8 cellular contexts compared by ENCODE assay signal in the genomic region with DNA sequence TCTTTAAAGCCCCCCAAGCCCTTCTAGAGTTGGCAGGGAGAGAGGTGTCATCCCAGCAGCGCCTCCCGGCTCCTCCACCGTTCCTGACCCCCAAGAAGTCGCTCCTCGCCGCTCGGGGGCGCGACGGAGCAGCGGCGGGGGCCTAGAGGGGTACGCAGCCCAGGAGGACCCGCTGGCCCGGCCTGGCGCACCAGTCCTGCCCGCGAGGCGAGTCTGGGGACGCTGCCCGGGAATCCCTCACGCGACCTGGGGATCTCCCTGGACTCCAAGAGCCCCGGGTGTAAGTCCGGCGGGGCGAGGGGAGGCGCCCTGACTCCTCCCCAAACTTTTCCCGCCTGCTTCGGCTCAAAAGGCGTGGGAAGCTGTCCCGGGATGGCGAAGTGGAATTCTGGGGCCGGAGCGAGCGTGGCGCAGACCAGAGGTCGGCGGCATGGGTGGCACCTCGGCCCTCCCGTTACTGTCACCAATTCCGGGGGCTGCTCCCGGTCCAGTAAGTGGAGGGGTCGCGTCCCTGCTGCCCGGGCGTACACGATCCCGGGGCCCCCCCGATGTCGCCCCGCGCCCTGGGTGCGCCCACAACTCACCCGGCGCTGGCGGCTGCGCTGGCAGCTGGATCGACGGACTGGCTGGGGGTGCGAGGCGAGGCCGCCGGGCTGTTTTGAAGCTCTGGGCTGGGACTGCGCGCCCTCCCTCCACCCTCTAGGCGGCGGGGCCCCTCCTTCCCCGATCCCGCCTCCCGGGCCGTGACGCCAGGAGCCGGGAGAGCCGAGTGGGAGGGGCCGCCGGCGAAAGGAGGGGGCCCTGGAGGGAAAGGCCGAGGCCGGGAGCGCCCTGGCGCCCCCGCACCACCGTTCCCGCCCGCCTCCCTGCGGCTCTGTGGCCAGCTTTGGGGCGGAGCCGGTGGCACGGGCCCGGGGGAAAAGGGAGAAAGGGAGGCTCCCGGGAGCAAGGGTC. TPM values are rescaled to one million over a fixed set of nuclear protein-coding genes. Genes with fewer than 3 reads are reported as not detected.
A peak's percentile ranks its signal among the peaks of the same experiment; 100 is the strongest.
DNase-seq lines count a peak whose midpoint lies in the region; ATAC-seq and TF ChIP-seq lines count a peak whose summit lies in the region.

A gene with protein sequence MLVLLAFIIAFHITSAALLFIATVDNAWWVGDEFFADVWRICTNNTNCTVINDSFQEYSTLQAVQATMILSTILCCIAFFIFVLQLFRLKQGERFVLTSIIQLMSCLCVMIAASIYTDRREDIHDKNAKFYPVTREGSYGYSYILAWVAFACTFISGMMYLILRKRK (minus strand): TSS at position 634 of the 954 bp plus-strand sequence. CDS start 32,981 bp downstream, outside the sequence.

- intact Hi-C loops in IMR-90 (cut with micrococcal nuclease) = no loop called here

- peak within 1 kb of the TSS; percentile 52 for H3K4ac ChIP-seq in IMR-90 (ENCODE audit: low read depth, low read length)

- in situ Hi-C loops in IMR-90 (cut with MboI; ENCODE audit: low sequenced_read_pairs) = no loop called here

- H4K5ac ChIP-seq in IMR-90 (ENCODE audit: low read depth, low read length) = peak within 1 kb of the TSS; percentile 32

- H3K27me3 ChIP-seq in IMR-90 (ENCODE audit: control insufficient read depth, insufficient read depth, low read length) (no peaks in the 10 kb centered on the region), WERI-Rb-1 (ENCODE audit: insufficient read depth, low read depth, severe bottlenecking) (no peaks in the 10 kb centered on the region)

- BruUV-seq in IMR-90 (replicated peaks; lab: Mats Ljungman, UMichigan) = no TSS peak

- peak; percentile 89 for DNase-seq in D341Med (ENCODE audit: low spot score)
- DNase-seq in IMR-90 = peak; percentile 65
- peak; percentile 86 for DNase-seq in WERI-Rb-1
- peak; percentile 40 for DNase-seq in globus pallidus (ENCODE audit: low spot score)
- peak; percentile 38 for DNase-seq in omental fat pad (ENCODE audit: low spot score)
- DNase-seq in NCI-H146 (lab: John Stamatoyannopoulos, UW) = no peak
- no peak for DNase-seq in activated CD4-positive, CD25-positive, alpha-beta regulatory T cell treated with anti-CD3 and anti-CD28 coated beads, Interleukin-2, amount 50 U/mL, for 72 hours

- peaks cover 30% of the 10 kb centered on the region for H3K4me1 ChIP-seq in IMR-90 (ENCODE audit: control insufficient read depth, insufficient read depth, low read length)

- TF ChIP-seq RAD21 in IMR-90 (IDR thresholded peaks at IDR 0.05; ENCODE audit: low read length) = peak; percentile 29; the same call in 1 of the 2 replicates

- H3K36me3 ChIP-seq in IMR-90 (ENCODE audit: control insufficient read depth, insufficient read depth, low read length) (no peaks in the 10 kb centered on the region), WERI-Rb-1 (no peaks in the 10 kb centered on the region; the same call in 1 of the 2 replicates)

- 0% methylated on average over 1 of the region's 92 CpGs; no CpG with 5 or more reads in 1 of the 2 experiments for WGBS in IMR-90 (ENCODE audit: extremely low coverage in 2 of 2, insufficient read length in 1 of 2), 2 experiments

- peak within 1 kb of the TSS; percentile 70 for H3K4me3 ChIP-seq in IMR-90 (ENCODE audit: insufficient read depth, low read depth, low read length)
- H3K4me3 ChIP-seq in WERI-Rb-1 (ENCODE audit: low read depth, low read length) = peak within 1 kb of the TSS; percentile 67

- H3K27ac ChIP-seq in IMR-90 (ENCODE audit: insufficient read depth, low read length) (peak within 1 kb of the TSS; percentile 49), WERI-Rb-1 (peak within 1 kb of the TSS; percentile 83)

- H2AFZ ChIP-seq in IMR-90 (replicated peaks; ENCODE audit: low read length, poor library complexity) = peak within 1 kb of the TSS; percentile 97

- TF ChIP-seq CTCF in IMR-90 (conservative IDR thresholded peaks at IDR 0.05; ENCODE audit: low read depth, low read length) (peak; percentile 57), WERI-Rb-1 (IDR thresholded peaks at IDR 0.05; ENCODE audit: low read depth, low read length) (peak; percentile 80), omental fat pad (IDR thresholded peaks at IDR 0.05) (peak in 2 of 3 donors; percentile 4 to 22)

- peak within 1 kb of the TSS; percentile 86 for H2AK9ac ChIP-seq in IMR-90 (replicated peaks; ENCODE audit: low read depth, low read length, poor library complexity)

- TF ChIP-seq POLR2A in IMR-90 (IDR thresholded peaks at IDR 0.05; ENCODE audit: low read depth, low read length) = peak; percentile 69

- H3K18ac ChIP-seq in IMR-90 (ENCODE audit: low read depth, low read length) = peak within 1 kb of the TSS; percentile 33

- peak within 1 kb of the TSS; percentile 27 for H3K56ac ChIP-seq in IMR-90 (ENCODE audit: extremely low read depth, insufficient read depth, low read length)

- ATAC-seq in IMR-90 (ENCODE audit: low read depth) (peak; percentile 94), omental fat pad (ENCODE audit: low FRiP score) (peak; percentile 90), HG03196 (IDR thresholded peaks at IDR 0.05; ENCODE audit: unreplicated experiment) (no peak)

- H2BK20ac ChIP-seq in IMR-90 (ENCODE audit: low read depth, low read length) = peak within 1 kb of the TSS; percentile 61

- H2BK5ac ChIP-seq in IMR-90 (ENCODE audit: low read depth, low read length, poor library complexity, severe bottlenecking) = peak within 1 kb of the TSS; percentile 30

- H4K91ac ChIP-seq in IMR-90 (ENCODE audit: insufficient read depth, low read depth, low read length) = peak within 1 kb of the TSS; percentile 26

- H3K79me1 ChIP-seq in IMR-90 (ENCODE audit: low read depth in 1 of 2, low read length in 2 of 2) = peaks cover 12 to 43% of the 10 kb centered on the region in 2 experiments

- H3K9ac ChIP-seq in IMR-90 (ENCODE audit: low read depth, low read length) = peak within 1 kb of the TSS; percentile 65

- H3K9me1 ChIP-seq in IMR-90 (ENCODE audit: insufficient read depth, low read length) = peaks cover 20% of the 10 kb centered on the region; the same call in 1 of the 2 replicates

- H3K9me3 ChIP-seq in IMR-90 (ENCODE audit: control insufficient read depth, insufficient read depth, low read length) = no peaks in the 10 kb centered on the region
- peaks cover 3% of the 10 kb centered on the region for H3K9me3 ChIP-seq in WERI-Rb-1 (ENCODE audit: severe bottlenecking)

- peak within 1 kb of the TSS; percentile 66 to 86; a peak in 3 of 4 replicates for H4K8ac ChIP-seq in IMR-90 (ENCODE audit: low read depth in 2 of 2, low read length in 2 of 2)

- peak within 1 kb of the TSS; percentile 36 for H3K23ac ChIP-seq in IMR-90 (ENCODE audit: low read depth, low read length)

- POLR2A ChIA-PET in IMR-90 (lab: Charles Lee; ENCODE audit: unreplicated experiment) = interaction anchor here (0.8 kb wide), 1 partner anchor 29 kb away, joined by 3 read pairs; no protein-coding TSS in a partner anchor

- H4K20me1 ChIP-seq in IMR-90 (ENCODE audit: insufficient read depth, low read length) = peaks cover 4% of the 10 kb centered on the region; the same call in 1 of the 2 replicates

- dilution Hi-C loops in IMR-90 (cut with HindIII; ENCODE audit: low sequenced_read_pairs, unreplicated experiment) = no loop called here

- no peak within 1 kb of the TSS for H2BK15ac ChIP-seq in IMR-90 (ENCODE audit: low read depth, low read length)

- peak within 1 kb of the TSS; percentile 79 for H2AK5ac ChIP-seq in IMR-90 (ENCODE audit: low read depth, low read length)

- CTCF ChIA-PET in IMR-90 (lab: Yijun Ruan, JAX) = interaction anchor here (0.6 to 0.9 kb wide), 2 partner anchors 31 to 160 kb away, joined by 3 read pairs; no protein-coding TSS in a partner anchor

- peak within 1 kb of the TSS; percentile 83 for H3K14ac ChIP-seq in IMR-90 (replicated peaks; ENCODE audit: low read depth, low read length)

- peak within 1 kb of the TSS; percentile 46; the same call in 1 of the 2 replicates for H2BK120ac ChIP-seq in IMR-90 (ENCODE audit: low read depth, low read length)

- peak within 1 kb of the TSS; percentile 88 for H3K4me2 ChIP-seq in IMR-90 (ENCODE audit: low read depth, low read length)

TF ChIP-seq in IMR-90, 13 proteins besides CTCF, POLR2A, EP300 and RAD21:
- no peak for TF ChIP-seq CEBPB (IDR thresholded peaks at IDR 0.05; ENCODE audit: low read depth, low read length)
- TF ChIP-seq MAZ (IDR thresholded peaks at IDR 0.05; ENCODE audit: borderline replicate concordance, low read depth, low read length) = peak; percentile 95
- no peak for TF ChIP-seq SMC3 (IDR thresholded peaks at IDR 0.05; ENCODE audit: low read depth, low read length)
- TF ChIP-seq BHLHE40 (IDR thresholded peaks at IDR 0.05; ENCODE audit: low read depth, low read length) = peak; percentile 14; the same call in 1 of the 2 replicates
- no peak for TF ChIP-seq CHD1 (IDR thresholded peaks at IDR 0.05; ENCODE audit: low read depth, low read length)
- 0 out of 2 replicates have a peak, but pooled peaks have one; percentile 19 for TF ChIP-seq MXI1 (IDR thresholded peaks at IDR 0.05; ENCODE audit: borderline replicate concordance, low read depth, low read length)

RNA-seq across cellular contexts. Expression of the gene that starts here (rescaled TPM):
- total RNA-seq in IMR-90 (2012; rRNA removed) (17.8 and 18.3 TPM in 2 replicates), omental fat pad (10 to 100 TPM; 36.7 to 80.4 (median 50.1) TPM)
- polyA plus RNA-seq in IMR-90 (2012; rRNA removed) = 13.8 and 16.3 TPM in 2 replicates
- 7.1 and 7.3 TPM in 2 replicates for polyA plus RNA-seq in IMR-90 (2012; cell fraction: cytosol; rRNA removed)
- polyA plus RNA-seq in IMR-90 (2012; cell fraction: nucleus; rRNA removed; ENCODE audit: low replicate concordance) = 4.1 and 6.2 TPM in 2 replicates

Comparison
In these comparisons a context has a peak if more than half of its experiments do, and no peak if none do; other contexts are left out.
1. DNase-seq: peak in D341Med (single experiment), IMR-90 (single experiment), WERI-Rb-1 (single experiment), globus pallidus (single experiment) and omental fat pad (single experiment); none in NCI-H146 (single experiment) and activated CD4-positive, CD25-positive, alpha-beta regulatory T cell treated with anti-CD3 and anti-CD28 coated beads, Interleukin-2, amount 50 U/mL, for 72 hours (single experiment).
2. CTCF ChIP-seq: peak in every context shown above with its lines; median percentile 80 in WERI-Rb-1; 57 in IMR-90; 13 in omental fat pad.